ENCODE assay signal across 1 cellular context in the genomic region with DNA sequence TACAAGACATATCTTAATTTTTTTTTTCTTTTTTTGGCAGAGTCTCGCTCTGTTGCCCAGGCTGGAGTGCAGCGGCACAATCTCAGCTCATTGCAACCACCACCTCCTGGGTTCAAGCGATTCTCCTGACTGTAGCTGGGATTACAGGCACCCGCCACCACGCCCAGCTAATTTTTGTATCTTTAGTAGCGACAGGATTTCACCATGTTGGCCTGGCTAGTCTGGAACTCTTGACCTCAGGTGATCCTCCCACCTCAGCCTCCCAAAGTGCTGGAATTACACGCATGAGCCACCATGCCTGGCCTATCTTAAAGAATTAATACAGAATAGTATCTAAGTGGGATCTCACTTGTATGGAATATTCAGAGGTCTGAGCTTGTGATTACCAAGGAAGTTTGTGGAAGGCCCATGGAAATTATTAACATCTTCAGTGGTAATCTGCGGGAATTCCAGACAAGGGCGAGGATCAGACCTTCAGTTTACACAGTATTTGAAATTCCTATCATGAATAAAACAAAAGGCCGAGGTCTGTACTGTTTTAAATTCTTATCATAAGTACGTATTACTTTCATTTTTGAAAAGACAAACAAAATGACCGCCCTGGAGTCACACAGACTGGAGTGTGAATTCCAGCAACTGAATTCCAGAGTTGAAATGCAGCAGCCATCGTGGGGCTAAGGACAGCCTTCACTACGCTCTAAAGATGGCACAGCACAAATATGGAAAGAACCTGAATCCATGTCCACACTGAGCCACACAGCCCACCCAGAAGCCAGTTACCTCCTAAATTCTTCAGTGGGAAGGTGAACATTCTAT.
TF ChIP-seq lines count a peak whose summit lies in the region.

No MANE protein-coding gene starts in this region.

TF ChIP-seq in GM23338, 12 proteins besides CTCF, POLR2A, EP300 and RAD21 (continued from another document):
- TF ChIP-seq, protein P1, sequence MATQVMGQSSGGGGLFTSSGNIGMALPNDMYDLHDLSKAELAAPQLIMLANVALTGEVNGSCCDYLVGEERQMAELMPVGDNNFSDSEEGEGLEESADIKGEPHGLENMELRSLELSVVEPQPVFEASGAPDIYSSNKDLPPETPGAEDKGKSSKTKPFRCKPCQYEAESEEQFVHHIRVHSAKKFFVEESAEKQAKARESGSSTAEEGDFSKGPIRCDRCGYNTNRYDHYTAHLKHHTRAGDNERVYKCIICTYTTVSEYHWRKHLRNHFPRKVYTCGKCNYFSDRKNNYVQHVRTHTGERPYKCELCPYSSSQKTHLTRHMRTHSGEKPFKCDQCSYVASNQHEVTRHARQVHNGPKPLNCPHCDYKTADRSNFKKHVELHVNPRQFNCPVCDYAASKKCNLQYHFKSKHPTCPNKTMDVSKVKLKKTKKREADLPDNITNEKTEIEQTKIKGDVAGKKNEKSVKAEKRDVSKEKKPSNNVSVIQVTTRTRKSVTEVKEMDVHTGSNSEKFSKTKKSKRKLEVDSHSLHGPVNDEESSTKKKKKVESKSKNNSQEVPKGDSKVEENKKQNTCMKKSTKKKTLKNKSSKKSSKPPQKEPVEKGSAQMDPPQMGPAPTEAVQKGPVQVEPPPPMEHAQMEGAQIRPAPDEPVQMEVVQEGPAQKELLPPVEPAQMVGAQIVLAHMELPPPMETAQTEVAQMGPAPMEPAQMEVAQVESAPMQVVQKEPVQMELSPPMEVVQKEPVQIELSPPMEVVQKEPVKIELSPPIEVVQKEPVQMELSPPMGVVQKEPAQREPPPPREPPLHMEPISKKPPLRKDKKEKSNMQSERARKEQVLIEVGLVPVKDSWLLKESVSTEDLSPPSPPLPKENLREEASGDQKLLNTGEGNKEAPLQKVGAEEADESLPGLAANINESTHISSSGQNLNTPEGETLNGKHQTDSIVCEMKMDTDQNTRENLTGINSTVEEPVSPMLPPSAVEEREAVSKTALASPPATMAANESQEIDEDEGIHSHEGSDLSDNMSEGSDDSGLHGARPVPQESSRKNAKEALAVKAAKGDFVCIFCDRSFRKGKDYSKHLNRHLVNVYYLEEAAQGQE (IDR thresholded peaks at IDR 0.05; ENCODE audit: unreplicated experiment) = no peak
- TF ChIP-seq EZH2phosphoT487 (IDR thresholded peaks at IDR 0.05; ENCODE audit: unreplicated experiment) (no peak), ZNF114 (CRISPR knock-in tag; IDR thresholded peaks at IDR 0.05) (no peak), NANOG (IDR thresholded peaks at IDR 0.05; ENCODE audit: borderline replicate concordance) (no peak), EZH2 (IDR thresholded peaks at IDR 0.05; ENCODE audit: low read depth, unreplicated experiment) (no peak), JUNB (IDR thresholded peaks at IDR 0.05; ENCODE audit: unreplicated experiment) (no peak), POLR2AphosphoS5 (IDR thresholded peaks at IDR 0.05; ENCODE audit: low read depth) (no peak)
- TF ChIP-seq, protein P2, sequence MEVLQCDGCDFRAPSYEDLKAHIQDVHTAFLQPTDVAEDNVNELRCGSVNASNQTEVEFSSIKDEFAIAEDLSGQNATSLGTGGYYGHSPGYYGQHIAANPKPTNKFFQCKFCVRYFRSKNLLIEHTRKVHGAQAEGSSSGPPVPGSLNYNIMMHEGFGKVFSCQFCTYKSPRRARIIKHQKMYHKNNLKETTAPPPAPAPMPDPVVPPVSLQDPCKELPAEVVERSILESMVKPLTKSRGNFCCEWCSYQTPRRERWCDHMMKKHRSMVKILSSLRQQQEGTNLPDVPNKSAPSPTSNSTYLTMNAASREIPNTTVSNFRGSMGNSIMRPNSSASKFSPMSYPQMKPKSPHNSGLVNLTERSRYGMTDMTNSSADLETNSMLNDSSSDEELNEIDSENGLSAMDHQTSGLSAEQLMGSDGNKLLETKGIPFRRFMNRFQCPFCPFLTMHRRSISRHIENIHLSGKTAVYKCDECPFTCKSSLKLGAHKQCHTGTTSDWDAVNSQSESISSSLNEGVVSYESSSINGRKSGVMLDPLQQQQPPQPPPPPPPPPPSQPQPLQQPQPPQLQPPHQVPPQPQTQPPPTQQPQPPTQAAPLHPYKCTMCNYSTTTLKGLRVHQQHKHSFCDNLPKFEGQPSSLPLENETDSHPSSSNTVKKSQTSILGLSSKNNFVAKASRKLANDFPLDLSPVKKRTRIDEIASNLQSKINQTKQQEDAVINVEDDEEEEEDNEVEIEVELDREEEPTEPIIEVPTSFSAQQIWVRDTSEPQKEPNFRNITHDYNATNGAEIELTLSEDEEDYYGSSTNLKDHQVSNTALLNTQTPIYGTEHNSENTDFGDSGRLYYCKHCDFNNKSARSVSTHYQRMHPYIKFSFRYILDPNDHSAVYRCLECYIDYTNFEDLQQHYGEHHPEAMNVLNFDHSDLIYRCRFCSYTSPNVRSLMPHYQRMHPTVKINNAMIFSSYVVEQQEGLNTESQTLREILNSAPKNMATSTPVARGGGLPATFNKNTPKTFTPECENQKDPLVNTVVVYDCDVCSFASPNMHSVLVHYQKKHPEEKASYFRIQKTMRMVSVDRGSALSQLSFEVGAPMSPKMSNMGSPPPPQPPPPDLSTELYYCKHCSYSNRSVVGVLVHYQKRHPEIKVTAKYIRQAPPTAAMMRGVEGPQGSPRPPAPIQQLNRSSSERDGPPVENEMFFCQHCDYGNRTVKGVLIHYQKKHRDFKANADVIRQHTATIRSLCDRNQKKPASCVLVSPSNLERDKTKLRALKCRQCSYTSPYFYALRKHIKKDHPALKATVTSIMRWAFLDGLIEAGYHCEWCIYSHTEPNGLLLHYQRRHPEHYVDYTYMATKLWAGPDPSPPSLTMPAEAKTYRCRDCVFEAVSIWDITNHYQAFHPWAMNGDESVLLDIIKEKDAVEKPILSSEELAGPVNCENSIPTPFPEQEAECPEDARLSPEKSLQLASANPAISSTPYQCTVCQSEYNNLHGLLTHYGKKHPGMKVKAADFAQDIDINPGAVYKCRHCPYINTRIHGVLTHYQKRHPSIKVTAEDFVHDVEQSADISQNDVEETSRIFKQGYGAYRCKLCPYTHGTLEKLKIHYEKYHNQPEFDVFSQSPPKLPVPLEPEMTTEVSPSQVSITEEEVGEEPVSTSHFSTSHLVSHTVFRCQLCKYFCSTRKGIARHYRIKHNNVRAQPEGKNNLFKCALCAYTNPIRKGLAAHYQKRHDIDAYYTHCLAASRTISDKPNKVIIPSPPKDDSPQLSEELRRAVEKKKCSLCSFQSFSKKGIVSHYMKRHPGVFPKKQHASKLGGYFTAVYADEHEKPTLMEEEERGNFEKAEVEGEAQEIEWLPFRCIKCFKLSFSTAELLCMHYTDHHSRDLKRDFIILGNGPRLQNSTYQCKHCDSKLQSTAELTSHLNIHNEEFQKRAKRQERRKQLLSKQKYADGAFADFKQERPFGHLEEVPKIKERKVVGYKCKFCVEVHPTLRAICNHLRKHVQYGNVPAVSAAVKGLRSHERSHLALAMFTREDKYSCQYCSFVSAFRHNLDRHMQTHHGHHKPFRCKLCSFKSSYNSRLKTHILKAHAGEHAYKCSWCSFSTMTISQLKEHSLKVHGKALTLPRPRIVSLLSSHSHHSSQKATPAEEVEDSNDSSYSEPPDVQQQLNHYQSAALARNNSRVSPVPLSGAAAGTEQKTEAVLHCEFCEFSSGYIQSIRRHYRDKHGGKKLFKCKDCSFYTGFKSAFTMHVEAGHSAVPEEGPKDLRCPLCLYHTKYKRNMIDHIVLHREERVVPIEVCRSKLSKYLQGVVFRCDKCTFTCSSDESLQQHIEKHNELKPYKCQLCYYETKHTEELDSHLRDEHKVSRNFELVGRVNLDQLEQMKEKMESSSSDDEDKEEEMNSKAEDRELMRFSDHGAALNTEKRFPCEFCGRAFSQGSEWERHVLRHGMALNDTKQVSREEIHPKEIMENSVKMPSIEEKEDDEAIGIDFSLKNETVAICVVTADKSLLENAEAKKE (CRISPR knock-in tag; IDR thresholded peaks at IDR 0.05) = no peak
- TF ChIP-seq, protein P3, sequence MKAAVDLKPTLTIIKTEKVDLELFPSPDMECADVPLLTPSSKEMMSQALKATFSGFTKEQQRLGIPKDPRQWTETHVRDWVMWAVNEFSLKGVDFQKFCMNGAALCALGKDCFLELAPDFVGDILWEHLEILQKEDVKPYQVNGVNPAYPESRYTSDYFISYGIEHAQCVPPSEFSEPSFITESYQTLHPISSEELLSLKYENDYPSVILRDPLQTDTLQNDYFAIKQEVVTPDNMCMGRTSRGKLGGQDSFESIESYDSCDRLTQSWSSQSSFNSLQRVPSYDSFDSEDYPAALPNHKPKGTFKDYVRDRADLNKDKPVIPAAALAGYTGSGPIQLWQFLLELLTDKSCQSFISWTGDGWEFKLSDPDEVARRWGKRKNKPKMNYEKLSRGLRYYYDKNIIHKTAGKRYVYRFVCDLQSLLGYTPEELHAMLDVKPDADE (IDR thresholded peaks at IDR 0.05) = no peak
